8 cellular contexts compared by ENCODE assay signal in the genomic region with DNA sequence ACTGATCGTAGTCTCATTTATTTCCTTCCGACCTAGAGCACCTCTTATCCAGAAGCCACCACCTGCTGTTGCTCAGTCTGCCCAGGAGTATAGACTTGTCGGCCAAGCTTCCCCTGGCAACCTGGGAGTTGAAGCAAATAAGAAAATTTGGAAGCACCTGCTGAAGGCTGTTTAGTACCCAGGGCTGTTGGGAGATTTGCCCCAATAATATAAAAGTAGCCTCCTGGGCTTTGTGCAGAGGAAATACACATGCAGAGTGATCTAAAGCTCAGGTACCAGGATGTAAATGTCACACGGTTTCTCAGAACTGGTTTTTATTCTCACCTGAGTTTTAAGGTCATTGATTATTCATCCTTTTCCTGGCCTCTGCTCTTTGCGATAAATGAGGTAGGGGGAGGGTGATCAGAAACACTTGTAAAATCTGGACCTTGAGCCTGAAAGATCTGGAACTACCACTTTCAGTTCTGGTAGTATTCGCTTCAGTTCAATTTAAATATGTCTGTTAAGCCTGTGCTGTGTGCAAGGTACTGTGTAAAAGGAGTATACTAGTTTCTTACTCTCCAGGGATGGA. TPM values are rescaled to one million over a fixed set of nuclear protein-coding genes. Genes with fewer than 3 reads are reported as not detected.
DNase-seq lines count a peak whose midpoint lies in the region; ATAC-seq and TF ChIP-seq lines count a peak whose summit lies in the region.

No MANE protein-coding gene starts in this region.

- no peak for DNase-seq in H7
- DNase-seq in T-helper 17 cell = no peak
- DNase-seq in OCI-M2 (lab: John Stamatoyannopoulos, UW; ENCODE audit: unreplicated experiment) = no peak
- no peak for DNase-seq in ACHN
- DNase-seq in DMS114 treated with DMSO at 0.1 percent for 48 hours (lab: John Stamatoyannopoulos, UW; ENCODE audit: unreplicated experiment) = no peak

- ATAC-seq in T-helper 17 cell = peak; percentile 1
- ATAC-seq in gastroesophageal sphincter = no peak
- no peak for ATAC-seq in HG03108 (IDR thresholded peaks at IDR 0.05; ENCODE audit: unreplicated experiment)

- H3K27me3 ChIP-seq in H7 (ENCODE audit: control insufficient read depth, insufficient read depth, low read length) = no peaks in the 10 kb centered on the region
- no peaks in the 10 kb centered on the region for H3K27me3 ChIP-seq in gastroesophageal sphincter
- no peaks in the 10 kb centered on the region for H3K27me3 ChIP-seq in skeletal muscle tissue (ENCODE audit: control insufficient read depth in 3 of 3, insufficient read depth in 3 of 3, low read length in 3 of 3)

- in situ Hi-C loops in ACHN (cut with HindIII; ENCODE audit: low pct_ligation_motif_present, low pct_unique_long_range_greater_than_20kb, low sequenced_read_pairs) = no loop called here

- H3K4me1 ChIP-seq in gastroesophageal sphincter (peaks cover 0 to 43% (median 14%) of the 10 kb centered on the region in 3 donors), skeletal muscle tissue (ENCODE audit: control insufficient read depth in 3 of 3, insufficient read depth in 3 of 3, low read length in 3 of 3) (peaks cover 18 to 29% (median 25%) of the 10 kb centered on the region in 3 donors)

- peaks cover 4% of the 10 kb centered on the region for H3K36me3 Mint-ChIP-seq in T-helper 17 cell (ENCODE audit: low read depth)

- peak overlapping the region; percentile 20 for H3K4me3 ChIP-seq in H7 (ENCODE audit: insufficient read depth, low read depth, low read length)
- peak overlapping the region; percentile 10 to 95 for H3K4me3 ChIP-seq in gastroesophageal sphincter
- H3K4me3 ChIP-seq in skeletal muscle tissue (ENCODE audit: low read length in 3 of 3) = peak overlapping the region; percentile 63 to 74 (median 73)

- peak overlapping the region; percentile 98 for H3K27ac Mint-ChIP-seq in T-helper 17 cell

- peaks cover 8% of the 10 kb centered on the region for H3K27me3 Mint-ChIP-seq in T-helper 17 cell

- peak overlapping the region in 2 of 3 donors; percentile 64 to 84 for H3K9ac ChIP-seq in skeletal muscle tissue (ENCODE audit: low read depth in 1 of 3, low read length in 3 of 3)

- H3K9me3 ChIP-seq in T-helper 17 cell (ENCODE audit: control insufficient read depth, low read length, poor library complexity, severe bottlenecking) (no peaks in the 10 kb centered on the region), gastroesophageal sphincter (no peaks in the 10 kb centered on the region), skeletal muscle tissue (ENCODE audit: control insufficient read depth in 3 of 3, low read length in 3 of 3) (no peaks in the 10 kb centered on the region)

- peak overlapping the region; percentile 97 for H3K4me3 Mint-ChIP-seq in T-helper 17 cell

- H3K27ac ChIP-seq in gastroesophageal sphincter (peak overlapping the region in 3 of 4 donors; percentile 88 to 95 (median 92)), skeletal muscle tissue (ENCODE audit: low read depth, low read length) (no peak overlapping the region)

- TF ChIP-seq CTCF in gastroesophageal sphincter (IDR thresholded peaks at IDR 0.05) = no peak

- H3K36me3 ChIP-seq in H7 (replicated peaks; ENCODE audit: control insufficient read depth, insufficient read depth, low read length) (no peaks in the 10 kb centered on the region), gastroesophageal sphincter (no peaks in the 10 kb centered on the region), skeletal muscle tissue (ENCODE audit: control insufficient read depth in 3 of 3, insufficient read depth in 3 of 3, low read length in 3 of 3) (no peaks in the 10 kb centered on the region)

- peaks cover 34% of the 10 kb centered on the region for H3K4me1 Mint-ChIP-seq in T-helper 17 cell

- no peak for TF ChIP-seq POLR2A in gastroesophageal sphincter (IDR thresholded peaks at IDR 0.05)

- TF ChIP-seq EP300 in gastroesophageal sphincter (IDR thresholded peaks at IDR 0.05) = no peak

- 33 to 56% methylated on average over 2 to 3 of the region's 6 CpGs for WGBS in gastroesophageal sphincter (ENCODE audit: low coverage in 1 of 2), 2 donors

RNA-seq across cellular contexts. Expression of a gene that starts 0.8 kb away (rescaled TPM):
- total RNA-seq in H7 (2014; rRNA removed; shearing (Covaris generic)) = 149 and 154 TPM in 2 replicates
- total RNA-seq in T-helper 17 cell = 10 to 100 TPM; 50.9 to 55.3 TPM
- total RNA-seq in gastroesophageal sphincter = 100 to 1,000 TPM in 3 of 4 donors, 10 to 100 TPM in 1; 85.3 to 131 (median 113) TPM
- total RNA-seq in skeletal muscle tissue = 180 TPM

Comparison
In these comparisons a context has a peak if more than half of its experiments do, and no peak if none do; other contexts are left out.
1. H3K4me3 ChIP-seq: peak in every context shown above with its lines; median percentile 73 in skeletal muscle tissue; 52 in gastroesophageal sphincter; 20 in H7.